ENCODE assay signal across 13 cellular contexts in the genomic region with DNA sequence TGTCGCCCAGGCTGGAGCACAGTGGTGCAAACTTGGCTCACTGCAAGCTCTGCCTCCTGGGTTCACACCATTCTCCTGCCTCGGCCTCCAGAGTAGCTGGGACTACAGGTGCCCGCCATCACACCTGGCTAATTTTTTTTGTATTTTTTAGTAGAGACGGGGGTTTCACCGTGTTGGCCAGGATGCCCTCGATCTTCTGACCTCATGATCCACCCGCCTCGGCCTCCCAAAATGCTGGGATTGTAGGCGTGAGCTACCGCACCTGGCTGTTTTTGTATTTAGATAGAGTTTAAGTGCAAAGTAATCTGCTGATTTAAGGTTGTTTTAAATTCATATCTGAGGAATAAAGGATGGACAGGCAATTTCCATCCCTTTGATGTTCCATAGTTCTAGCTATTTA. TPM values are rescaled to one million over a fixed set of nuclear protein-coding genes. Genes with fewer than 3 reads are reported as not detected.
"Had no signal": no experiment of that assay in that cellular context is flagged by ENCODE, and none has a peak within 500 bp of the region (broad histone marks: within the 10 kb centered on the region; RNA-seq: fewer than 3 reads in every experiment).

No MANE protein-coding gene starts in this region.

RNA-seq across cellular contexts. Expression of a gene that starts 16.0 kb away (rescaled TPM):
- total RNA-seq: activated B cell treated with CpG ODN at 0.5 μM for 24 hours; activated CD4-positive, alpha-beta memory T cell treated with anti-CD3 and anti-CD28 coated beads for 36 hours; activated CD4-positive, alpha-beta memory T cell treated with anti-CD3 and anti-CD28 coated beads, Interleukin-2, amount 10 ng/mL, durations not matched to agents 7 days and 5 days; activated CD4-positive, alpha-beta T cell treated with anti-CD3 and anti-CD28 coated beads for 36 hours; activated CD4-positive, alpha-beta T cell treated with anti-CD3 and anti-CD28 coated beads, Interleukin-2, amount 10 ng/mL, durations not matched to agents 24 days and 14 days; activated CD4-positive, alpha-beta T cell treated with anti-CD3 and anti-CD28 coated beads, Interleukin-2, amount 10 ng/mL, durations not matched to agents 7 days and 5 days; activated CD8-positive, alpha-beta memory T cell treated with anti-CD3 and anti-CD28 coated beads for 36 hours; activated CD8-positive, alpha-beta memory T cell treated with anti-CD3 and anti-CD28 coated beads, Interleukin-2, amount 10 ng/mL, durations not matched to agents 7 days and 5 days; activated CD8-positive, alpha-beta T cell treated with anti-CD3 and anti-CD28 coated beads for 36 hours; activated CD8-positive, alpha-beta T cell treated with anti-CD3 and anti-CD28 coated beads, Interleukin-2, amount 10 ng/mL, durations not matched to agents 7 days and 5 days; T-helper 1 cell treated with Interleukin-12 subunit alpha and Interleukin-12 subunit beta and Interleukin-4 antibody, amounts not matched to agents 30 ng/mL and 1 ng/mL, for 36 hours; T-helper 17 cell; T-helper 2 cell treated with Interferon-gamma antibody and Interleukin-4, amounts not matched to agents 100 ng/mL and 5 ng/mL, for 36 hours had no signal
